ENCODE assay signal across 9 cellular contexts in genomic region chr11:106917973-106918372, GRCh38.
DNase-seq lines count a peak whose midpoint lies in the region; ATAC-seq and TF ChIP-seq lines count a peak whose summit lies in the region.
"Had no signal": no experiment of that assay in that cellular context is flagged by ENCODE, and none has a peak within 500 bp of the region (broad histone marks: within the 10 kb centered on the region; RNA-seq: fewer than 3 reads in every experiment).

No MANE protein-coding gene starts in this region.

- DNase-seq in AG10803 (ENCODE audit: low read depth) (no peak), choroid plexus epithelial cell (ENCODE audit: low read depth) (peak; percentile 8), HK-2 (ENCODE audit: unreplicated experiment) (no peak), head of caudate nucleus (no peak)
- DNase-seq in stimulated activated CD4-positive, alpha-beta T cell treated with anti-CD3 and anti-CD28 coated beads, Interleukin-4, amount 100 ng/mL, for 1 hour = no peak
- no peak for DNase-seq in effector CD8-positive, alpha-beta T cell (lab: John Stamatoyannopoulos, UW)
- DNase-seq: naive B cell had no signal

- TF ChIP-seq CTCF in AG10803 (conservative IDR thresholded peaks at IDR 0.05; ENCODE audit: low read length) (peak; percentile 36), choroid plexus epithelial cell (conservative IDR thresholded peaks at IDR 0.05; ENCODE audit: low read depth, low read length) (peak; percentile 49)

- intact Hi-C loops in head of caudate nucleus (cut with DNase I) = no loop called here

- no peak overlapping the region for H3K4me3 ChIP-seq in AG10803 (ENCODE audit: low read length)
- no peak overlapping the region for H3K4me3 ChIP-seq in choroid plexus epithelial cell (ENCODE audit: low read depth, low read length)

- ATAC-seq in GM18867 (IDR thresholded peaks at IDR 0.05; ENCODE audit: unreplicated experiment) = peak; percentile 94
- ATAC-seq in HG03342 (IDR thresholded peaks at IDR 0.05; ENCODE audit: unreplicated experiment) = peak; percentile 91
